19 cellular contexts compared by ENCODE assay signal in genomic region chr20:54368578-54368977, GRCh38.
"Had no signal": no experiment of that assay in that cellular context is flagged by ENCODE, and none has a peak within 500 bp of the region (broad histone marks: within the 10 kb centered on the region; RNA-seq: fewer than 3 reads in every experiment).

No MANE protein-coding gene starts in this region.

- H3K4me2 ChIP-seq: hepatocyte had no signal

- DNase-seq: activated CD4-positive, alpha-beta T cell treated with anti-CD3 and anti-CD28 coated beads for 4 hours; activated CD8-positive, alpha-beta memory T cell treated with anti-CD3 and anti-CD28 coated beads, Interleukin-2, amount 50 U/mL, for 48 hours; activated CD8-positive, alpha-beta T cell treated with anti-CD3 and anti-CD28 coated beads, Interleukin-2, amount 10 ng/mL, durations not matched to agents 7 days and 5 days; activated naive CD8-positive, alpha-beta T cell treated with anti-CD3 and anti-CD28 coated beads, Interleukin-2, amount 10 ng/mL, durations not matched to agents 7 days and 5 days; aorta; esophagus squamous epithelium; kidney glomerular epithelial cell; mucosa of descending colon; natural killer cell; psoas muscle; stimulated activated CD4-positive, alpha-beta T cell treated with anti-CD3 and anti-CD28 coated beads, Interleukin-2, amount 100 ng/mL, for 48 hours; stimulated activated naive CD4-positive, alpha-beta T cell treated with Interleukin-2 at 50 U/mL for 16 hours; T-cell; T1000; upper lobe of left lung had no signal

- H3K36me3 ChIP-seq: esophagus squamous epithelium, suprapubic skin, upper lobe of left lung had no signal

- H3K27me3 ChIP-seq: esophagus squamous epithelium, hepatocyte, suprapubic skin, upper lobe of left lung had no signal

- ATAC-seq: activated CD8-positive, alpha-beta T cell treated with anti-CD3 and anti-CD28 coated beads, Interleukin-2, amount 10 ng/mL, durations not matched to agents 7 days and 5 days; mucosa of descending colon; natural killer cell; psoas muscle; T-cell had no signal

- H3K4me3 ChIP-seq: esophagus squamous epithelium, hepatocyte, lung, mucosa of descending colon, psoas muscle, suprapubic skin, upper lobe of left lung had no signal

- H3K4me1 ChIP-seq: esophagus squamous epithelium, psoas muscle, suprapubic skin, upper lobe of left lung had no signal

- H3K79me2 ChIP-seq: hepatocyte had no signal

- H3K27ac ChIP-seq: esophagus squamous epithelium, hepatocyte, psoas muscle, suprapubic skin, upper lobe of left lung, VCaP had no signal

- H3K9me3 ChIP-seq: esophagus squamous epithelium, mucosa of descending colon, psoas muscle, upper lobe of left lung had no signal

- H2AFZ ChIP-seq: hepatocyte had no signal
